ENCODE assay signal across 1 cellular context in the genomic region with DNA sequence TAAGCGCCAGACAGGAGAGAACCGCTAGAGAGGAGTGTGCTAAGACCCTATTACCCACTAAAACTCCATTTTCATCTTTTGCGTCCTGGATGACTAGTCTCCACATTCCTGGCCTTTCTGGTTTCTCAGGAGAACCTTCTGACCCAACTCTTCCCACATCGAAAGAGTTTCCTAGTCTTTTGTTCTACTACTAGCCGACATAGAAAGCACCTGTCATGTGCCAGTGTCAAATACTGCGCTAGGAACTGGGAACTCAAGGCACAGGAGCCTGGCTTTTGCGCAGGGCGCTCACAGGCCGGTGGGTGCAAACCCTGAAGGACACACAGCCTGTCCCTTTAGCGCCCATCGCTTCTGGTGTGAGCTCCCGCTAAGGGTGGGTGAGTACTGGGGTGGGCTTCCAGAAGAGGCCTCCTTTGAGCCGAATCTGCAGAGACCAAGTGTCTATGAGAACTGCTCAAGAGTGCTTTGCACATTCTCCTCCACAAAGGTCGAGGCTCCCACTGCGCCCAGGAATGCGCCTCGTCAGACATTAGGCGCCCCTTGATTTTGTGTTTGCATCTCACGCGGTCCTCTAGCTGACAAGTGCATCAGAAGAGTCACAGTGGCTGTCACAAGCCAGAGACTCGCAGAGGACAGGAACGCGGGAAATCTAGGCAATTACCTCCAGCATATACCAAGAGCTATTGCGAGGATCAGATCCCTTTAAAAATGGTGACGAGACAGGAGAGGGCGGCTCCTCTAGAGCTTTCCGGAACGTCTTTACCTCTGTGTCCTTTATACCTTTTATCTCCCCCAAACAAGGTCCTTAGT.
TF ChIP-seq lines count a peak whose summit lies in the region.

No MANE protein-coding gene starts in this region.

TF ChIP-seq in K562, 482 proteins besides CTCF, POLR2A, EP300 and RAD21 (continues in another document):
- TF ChIP-seq, protein P1, sequence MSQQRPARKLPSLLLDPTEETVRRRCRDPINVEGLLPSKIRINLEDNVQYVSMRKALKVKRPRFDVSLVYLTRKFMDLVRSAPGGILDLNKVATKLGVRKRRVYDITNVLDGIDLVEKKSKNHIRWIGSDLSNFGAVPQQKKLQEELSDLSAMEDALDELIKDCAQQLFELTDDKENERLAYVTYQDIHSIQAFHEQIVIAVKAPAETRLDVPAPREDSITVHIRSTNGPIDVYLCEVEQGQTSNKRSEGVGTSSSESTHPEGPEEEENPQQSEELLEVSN (IDR thresholded peaks at IDR 0.05; ENCODE audit: borderline replicate concordance in 1 of 2, extremely low read depth in 1 of 2, insufficient read depth in 1 of 2, insufficient read length in 1 of 2, low read depth in 1 of 2, low read length in 1 of 2, poor library complexity in 1 of 2, severe bottlenecking in 1 of 2): peak; percentile 54 to 83
- TF ChIP-seq RCOR1 (IDR thresholded peaks at IDR 0.05; ENCODE audit: borderline replicate concordance in 1 of 2, low read depth in 2 of 2, low read length in 2 of 2) (no peak), SREBF2 (CRISPR knock-in tag; IDR thresholded peaks at IDR 0.05) (0 out of 2 replicates have a peak, but pooled peaks have one; percentile 62), FOS (IDR thresholded peaks at IDR 0.05; ENCODE audit: extremely low read depth, insufficient read length) (no peak), MYC (IDR thresholded peaks at IDR 0.05; ENCODE audit: low read depth, low read length) (0 out of 2 replicates have a peak, but pooled peaks have one; percentile 34), MYC (CRISPR knock-in tag; IDR thresholded peaks at IDR 0.05; ENCODE audit: borderline replicate concordance, low read depth) (no peak), ZNF76 (CRISPR knock-in tag; IDR thresholded peaks at IDR 0.05; ENCODE audit: borderline replicate concordance) (no peak), SAP30 (IDR thresholded peaks at IDR 0.05; ENCODE audit: borderline replicate concordance, insufficient read depth, low read depth, low read length, poor library complexity, severe bottlenecking) (peak; percentile 80), CREM (IDR thresholded peaks at IDR 0.05; ENCODE audit: low read depth) (0 out of 2 replicates have a peak, but pooled peaks have one; percentile 9), DACH1 (IDR thresholded peaks at IDR 0.05; ENCODE audit: partially characterized antibody) (no peak), SIN3A (IDR thresholded peaks at IDR 0.05; ENCODE audit: borderline replicate concordance in 2 of 2, control insufficient read depth in 1 of 2, low read depth in 2 of 2, low read length in 2 of 2) (peak; percentile 52 to 83; a peak in 3 of 4 replicates), L3MBTL2 (IDR thresholded peaks at IDR 0.05) (peak; percentile 39; the same call in 1 of the 2 replicates), NRF1 (conservative IDR thresholded peaks at IDR 0.05 in 1 of 2, IDR thresholded peaks at IDR 0.05 in 1 of 2) (peak in 1 of 2 experiments; percentile 12; a peak in 1 of 4 replicates), RUNX1 (IDR thresholded peaks at IDR 0.05; ENCODE audit: low read depth) (no peak), YY1 (IDR thresholded peaks at IDR 0.05; ENCODE audit: borderline replicate concordance in 1 of 3, control insufficient read depth in 1 of 3, extremely low read depth in 1 of 3, insufficient read depth in 3 of 3, insufficient read length in 1 of 3, insufficient replicate concordance in 2 of 3, low read depth in 1 of 3, low read length in 2 of 3) (peak; percentile 16 to 74 (median 25)), MEIS2 (IDR thresholded peaks at IDR 0.05; ENCODE audit: partially characterized antibody) (peak; percentile 20), GTF2E2 (tag; IDR thresholded peaks at IDR 0.05) (0 out of 2 replicates have a peak, but pooled peaks have one; percentile 5)
- TF ChIP-seq, protein P2, sequence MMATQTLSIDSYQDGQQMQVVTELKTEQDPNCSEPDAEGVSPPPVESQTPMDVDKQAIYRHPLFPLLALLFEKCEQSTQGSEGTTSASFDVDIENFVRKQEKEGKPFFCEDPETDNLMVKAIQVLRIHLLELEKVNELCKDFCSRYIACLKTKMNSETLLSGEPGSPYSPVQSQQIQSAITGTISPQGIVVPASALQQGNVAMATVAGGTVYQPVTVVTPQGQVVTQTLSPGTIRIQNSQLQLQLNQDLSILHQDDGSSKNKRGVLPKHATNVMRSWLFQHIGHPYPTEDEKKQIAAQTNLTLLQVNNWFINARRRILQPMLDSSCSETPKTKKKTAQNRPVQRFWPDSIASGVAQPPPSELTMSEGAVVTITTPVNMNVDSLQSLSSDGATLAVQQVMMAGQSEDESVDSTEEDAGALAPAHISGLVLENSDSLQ (IDR thresholded peaks at IDR 0.05): 0 out of 2 replicates have a peak, but pooled peaks have one; percentile 41
- TF ChIP-seq, protein P3, sequence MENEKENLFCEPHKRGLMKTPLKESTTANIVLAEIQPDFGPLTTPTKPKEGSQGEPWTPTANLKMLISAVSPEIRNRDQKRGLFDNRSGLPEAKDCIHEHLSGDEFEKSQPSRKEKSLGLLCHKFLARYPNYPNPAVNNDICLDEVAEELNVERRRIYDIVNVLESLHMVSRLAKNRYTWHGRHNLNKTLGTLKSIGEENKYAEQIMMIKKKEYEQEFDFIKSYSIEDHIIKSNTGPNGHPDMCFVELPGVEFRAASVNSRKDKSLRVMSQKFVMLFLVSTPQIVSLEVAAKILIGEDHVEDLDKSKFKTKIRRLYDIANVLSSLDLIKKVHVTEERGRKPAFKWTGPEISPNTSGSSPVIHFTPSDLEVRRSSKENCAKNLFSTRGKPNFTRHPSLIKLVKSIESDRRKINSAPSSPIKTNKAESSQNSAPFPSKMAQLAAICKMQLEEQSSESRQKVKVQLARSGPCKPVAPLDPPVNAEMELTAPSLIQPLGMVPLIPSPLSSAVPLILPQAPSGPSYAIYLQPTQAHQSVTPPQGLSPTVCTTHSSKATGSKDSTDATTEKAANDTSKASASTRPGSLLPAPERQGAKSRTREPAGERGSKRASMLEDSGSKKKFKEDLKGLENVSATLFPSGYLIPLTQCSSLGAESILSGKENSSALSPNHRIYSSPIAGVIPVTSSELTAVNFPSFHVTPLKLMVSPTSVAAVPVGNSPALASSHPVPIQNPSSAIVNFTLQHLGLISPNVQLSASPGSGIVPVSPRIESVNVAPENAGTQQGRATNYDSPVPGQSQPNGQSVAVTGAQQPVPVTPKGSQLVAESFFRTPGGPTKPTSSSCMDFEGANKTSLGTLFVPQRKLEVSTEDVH (IDR thresholded peaks at IDR 0.05; ENCODE audit: low read depth, partially characterized antibody): peak; percentile 90
- TF ChIP-seq, protein P4, sequence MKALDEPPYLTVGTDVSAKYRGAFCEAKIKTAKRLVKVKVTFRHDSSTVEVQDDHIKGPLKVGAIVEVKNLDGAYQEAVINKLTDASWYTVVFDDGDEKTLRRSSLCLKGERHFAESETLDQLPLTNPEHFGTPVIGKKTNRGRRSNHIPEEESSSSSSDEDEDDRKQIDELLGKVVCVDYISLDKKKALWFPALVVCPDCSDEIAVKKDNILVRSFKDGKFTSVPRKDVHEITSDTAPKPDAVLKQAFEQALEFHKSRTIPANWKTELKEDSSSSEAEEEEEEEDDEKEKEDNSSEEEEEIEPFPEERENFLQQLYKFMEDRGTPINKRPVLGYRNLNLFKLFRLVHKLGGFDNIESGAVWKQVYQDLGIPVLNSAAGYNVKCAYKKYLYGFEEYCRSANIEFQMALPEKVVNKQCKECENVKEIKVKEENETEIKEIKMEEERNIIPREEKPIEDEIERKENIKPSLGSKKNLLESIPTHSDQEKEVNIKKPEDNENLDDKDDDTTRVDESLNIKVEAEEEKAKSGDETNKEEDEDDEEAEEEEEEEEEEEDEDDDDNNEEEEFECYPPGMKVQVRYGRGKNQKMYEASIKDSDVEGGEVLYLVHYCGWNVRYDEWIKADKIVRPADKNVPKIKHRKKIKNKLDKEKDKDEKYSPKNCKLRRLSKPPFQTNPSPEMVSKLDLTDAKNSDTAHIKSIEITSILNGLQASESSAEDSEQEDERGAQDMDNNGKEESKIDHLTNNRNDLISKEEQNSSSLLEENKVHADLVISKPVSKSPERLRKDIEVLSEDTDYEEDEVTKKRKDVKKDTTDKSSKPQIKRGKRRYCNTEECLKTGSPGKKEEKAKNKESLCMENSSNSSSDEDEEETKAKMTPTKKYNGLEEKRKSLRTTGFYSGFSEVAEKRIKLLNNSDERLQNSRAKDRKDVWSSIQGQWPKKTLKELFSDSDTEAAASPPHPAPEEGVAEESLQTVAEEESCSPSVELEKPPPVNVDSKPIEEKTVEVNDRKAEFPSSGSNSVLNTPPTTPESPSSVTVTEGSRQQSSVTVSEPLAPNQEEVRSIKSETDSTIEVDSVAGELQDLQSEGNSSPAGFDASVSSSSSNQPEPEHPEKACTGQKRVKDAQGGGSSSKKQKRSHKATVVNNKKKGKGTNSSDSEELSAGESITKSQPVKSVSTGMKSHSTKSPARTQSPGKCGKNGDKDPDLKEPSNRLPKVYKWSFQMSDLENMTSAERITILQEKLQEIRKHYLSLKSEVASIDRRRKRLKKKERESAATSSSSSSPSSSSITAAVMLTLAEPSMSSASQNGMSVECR (CRISPR knock-in tag; IDR thresholded peaks at IDR 0.05): peak; percentile 40; the same call in 1 of the 2 replicates
- TF ChIP-seq, protein P5, sequence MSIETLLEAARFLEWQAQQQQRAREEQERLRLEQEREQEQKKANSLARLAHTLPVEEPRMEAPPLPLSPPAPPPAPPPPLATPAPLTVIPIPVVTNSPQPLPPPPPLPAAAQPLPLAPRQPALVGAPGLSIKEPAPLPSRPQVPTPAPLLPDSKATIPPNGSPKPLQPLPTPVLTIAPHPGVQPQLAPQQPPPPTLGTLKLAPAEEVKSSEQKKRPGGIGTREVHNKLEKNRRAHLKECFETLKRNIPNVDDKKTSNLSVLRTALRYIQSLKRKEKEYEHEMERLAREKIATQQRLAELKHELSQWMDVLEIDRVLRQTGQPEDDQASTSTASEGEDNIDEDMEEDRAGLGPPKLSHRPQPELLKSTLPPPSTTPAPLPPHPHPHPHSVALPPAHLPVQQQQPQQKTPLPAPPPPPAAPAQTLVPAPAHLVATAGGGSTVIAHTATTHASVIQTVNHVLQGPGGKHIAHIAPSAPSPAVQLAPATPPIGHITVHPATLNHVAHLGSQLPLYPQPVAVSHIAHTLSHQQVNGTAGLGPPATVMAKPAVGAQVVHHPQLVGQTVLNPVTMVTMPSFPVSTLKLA (conservative IDR thresholded peaks at IDR 0.05): peak; percentile 28 to 65; a peak in 2 of 4 replicates
- TF ChIP-seq, protein P6, sequence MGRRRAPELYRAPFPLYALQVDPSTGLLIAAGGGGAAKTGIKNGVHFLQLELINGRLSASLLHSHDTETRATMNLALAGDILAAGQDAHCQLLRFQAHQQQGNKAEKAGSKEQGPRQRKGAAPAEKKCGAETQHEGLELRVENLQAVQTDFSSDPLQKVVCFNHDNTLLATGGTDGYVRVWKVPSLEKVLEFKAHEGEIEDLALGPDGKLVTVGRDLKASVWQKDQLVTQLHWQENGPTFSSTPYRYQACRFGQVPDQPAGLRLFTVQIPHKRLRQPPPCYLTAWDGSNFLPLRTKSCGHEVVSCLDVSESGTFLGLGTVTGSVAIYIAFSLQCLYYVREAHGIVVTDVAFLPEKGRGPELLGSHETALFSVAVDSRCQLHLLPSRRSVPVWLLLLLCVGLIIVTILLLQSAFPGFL (CRISPR knock-in tag; IDR thresholded peaks at IDR 0.05): no peak
